Comparison of ENCODE assay signal across 12 cellular contexts in genomic region chr2:48328159-48328816, GRCh38. TPM values are rescaled to one million over a fixed set of nuclear protein-coding genes. Genes with fewer than 3 reads are reported as not detected.
DNase-seq lines count a peak whose midpoint lies in the region; ATAC-seq, FAIRE-seq and TF ChIP-seq lines count a peak whose summit lies in the region.
"Had no signal": no experiment of that assay in that cellular context is flagged by ENCODE, and none has a peak within 500 bp of the region (broad histone marks: within the 10 kb centered on the region; RNA-seq: fewer than 3 reads in every experiment).

No MANE protein-coding gene starts in this region.

- TF ChIP-seq POLR2A in GM12878 (IDR thresholded peaks at IDR 0.05; ENCODE audit: low read depth, low read length) = no peak
- no peak for TF ChIP-seq POLR2A in transverse colon (IDR thresholded peaks at IDR 0.05)
- TF ChIP-seq POLR2A in ovary (IDR thresholded peaks at IDR 0.05) = no peak

- in situ Hi-C loops in GM12878 (cut with MboI) (no loop called here), transverse colon (cut with MboI; ENCODE audit: low pct_ligation_motif_present in 1 of 4, low pct_unique_long_range_greater_than_20kb in 1 of 4, low sequenced_read_pairs in 3 of 4) (no loop called here)

- H3K4me1 Mint-ChIP-seq in CD4-positive, alpha-beta memory T cell = peaks cover 50 to 79% (median 62%) of the 10 kb centered on the region in 4 donors

- peaks cover 0 to 3% of the 10 kb centered on the region in 2 donors for H3K36me3 Mint-ChIP-seq in CD4-positive, alpha-beta memory T cell

- ATAC-seq in GM19351 (IDR thresholded peaks at IDR 0.05; ENCODE audit: unreplicated experiment) (peak; percentile 66), HG03103 (IDR thresholded peaks at IDR 0.05; ENCODE audit: low read depth, unreplicated experiment) (peak; percentile 56), GM12878 (peak; percentile 72)

- no peaks in the 10 kb centered on the region for H4K20me1 ChIP-seq in GM12878 (ENCODE audit: control insufficient read depth, insufficient read depth)

- H3K9me3 ChIP-seq in CD4-positive, alpha-beta memory T cell (ENCODE audit: control insufficient read depth in 1 of 2, low read length in 2 of 2) = no peaks in the 10 kb centered on the region
- H3K9me3 ChIP-seq in GM12878 (replicated peaks; ENCODE audit: control insufficient read depth, insufficient read depth, low read length) (peaks cover 4% of the 10 kb centered on the region; the same call in 2 of the 3 replicates), transverse colon (no peaks in the 10 kb centered on the region), ovary (no peaks in the 10 kb centered on the region)
- H3K9me3 ChIP-seq: MG63 had no signal

- H3K36me3 ChIP-seq in CD4-positive, alpha-beta memory T cell (ENCODE audit: insufficient read depth, low read length) = no peaks in the 10 kb centered on the region
- H3K36me3 ChIP-seq in GM12878 (ENCODE audit: control insufficient read depth in 2 of 2, insufficient read depth in 2 of 2, low read length in 1 of 2) (no peaks in the 10 kb centered on the region), transverse colon (no peaks in the 10 kb centered on the region), ovary (no peaks in the 10 kb centered on the region)
- H3K36me3 ChIP-seq: MG63 had no signal

- peak overlapping the region in 2 of 7 donors; percentile 25 to 26 for H3K27ac Mint-ChIP-seq in CD4-positive, alpha-beta memory T cell
- H3K27ac Mint-ChIP-seq: stimulated activated naive CD8-positive, alpha-beta T cell treated with anti-CD3 and anti-CD28 coated beads, Interleukin-15, Interleukin-2, amounts not matched to agents 100 ng/mL and 50 ng/mL, for 24 hours had no signal

- TF ChIP-seq EP300 in GM12878 (IDR thresholded peaks at IDR 0.05; ENCODE audit: borderline replicate concordance in 1 of 2, control insufficient read depth in 1 of 2, low read depth in 2 of 2, low read length in 2 of 2) (no peak), transverse colon (IDR thresholded peaks at IDR 0.05; ENCODE audit: low read depth) (no peak), ovary (IDR thresholded peaks at IDR 0.05) (no peak)

- peaks cover 90% of the 10 kb centered on the region for H3K4me1 ChIP-seq in CD4-positive, alpha-beta memory T cell (ENCODE audit: insufficient read depth, low read length)
- peaks cover 12% of the 10 kb centered on the region for H3K4me1 ChIP-seq in GM12878 (ENCODE audit: control insufficient read depth, insufficient read depth, low read length)
- H3K4me1 ChIP-seq in transverse colon = peaks cover 0 to 39% (median 6%) of the 10 kb centered on the region in 4 donors
- no peaks in the 10 kb centered on the region for H3K4me1 ChIP-seq in ovary (ENCODE audit: insufficient read depth)

- CTCF ChIA-PET in CD4-positive, alpha-beta memory T cell (lab: Charles Lee; ENCODE audit: partially characterized antibody) = no interaction called here
- CTCF ChIA-PET in GM12878 (lab: Yijun Ruan, JAX) = no interaction called here

- FAIRE-seq in GM12878 (lab: Jason Lieb, UNC) = no peak

- H3K4me3 Mint-ChIP-seq in CD4-positive, alpha-beta memory T cell = peak overlapping the region in 6 of 8 donors; percentile 2 to 71 (median 42)
- H3K4me3 Mint-ChIP-seq: stimulated activated naive CD8-positive, alpha-beta T cell treated with anti-CD3 and anti-CD28 coated beads, Interleukin-15, Interleukin-2, amounts not matched to agents 100 ng/mL and 50 ng/mL, for 24 hours had no signal

- SMC1A ChIA-PET in GM12878 (lab: Charles Lee; ENCODE audit: uncharacterized antibody, unreplicated experiment) = no interaction called here

- peaks cover 99% of the 10 kb centered on the region for H3K79me2 ChIP-seq in GM12878 (ENCODE audit: control insufficient read depth, insufficient read depth, low read length)

- BruUV-seq in GM12878 (replicated peaks; lab: Mats Ljungman, UMichigan) = no TSS peak

- intact Hi-C loops in CD4-positive, alpha-beta memory T cell (cut with micrococcal nuclease) = no loop called here
- intact Hi-C loops in GM12878 (cut with micrococcal nuclease; ENCODE audit: unreplicated experiment) = no loop called here
- intact Hi-C loops in transverse colon (cut with DNase I; ENCODE audit: low total_unique reads) = no loop called here
- intact Hi-C loops in ovary (cut with DNase I) = loop anchor here in 1 of 4 donors (5.0 kb wide), 1 partner anchor 84 kb away; no protein-coding TSS in a partner anchor

- H3K27me3 ChIP-seq in CD4-positive, alpha-beta memory T cell (ENCODE audit: insufficient read depth, low read length) = no peaks in the 10 kb centered on the region
- no peaks in the 10 kb centered on the region for H3K27me3 ChIP-seq in GM12878 (replicated peaks in 1 of 2; ENCODE audit: control insufficient read depth in 2 of 2, insufficient read depth in 2 of 2, low read length in 1 of 2)
- H3K27me3 ChIP-seq in transverse colon = no peaks in the 10 kb centered on the region
- no peaks in the 10 kb centered on the region for H3K27me3 ChIP-seq in ovary
- H3K27me3 ChIP-seq: MG63 had no signal

- POLR2A ChIA-PET in CD4-positive, alpha-beta memory T cell (lab: Charles Lee; ENCODE audit: partially characterized antibody) = interaction anchor here (0.9 kb wide), 1 partner anchor 17 kb away, joined by 3 read pairs; no protein-coding TSS in a partner anchor
- POLR2A ChIA-PET in GM12878 (lab: Charles Lee) = no interaction called here

- 52% methylated on average over 3 of the region's 3 CpGs for WGBS in GM12878 (ENCODE audit: insufficient coverage, insufficient replicate concordance, low lambda C conversion rate, missing lambda C conversion rate)
- WGBS in transverse colon (ENCODE audit: low coverage in 1 of 2), 2 donors = 68 to 91% methylated on average over 3 of the region's 3 CpGs
- WGBS in ovary, 3 donors = 61 to 95% (median 75%) methylated on average over 3 of the region's 3 CpGs

- no peak overlapping the region for H2AFZ ChIP-seq in GM12878 (ENCODE audit: control insufficient read depth, low read depth, low read length)

- H3K4me3 ChIP-seq in CD4-positive, alpha-beta memory T cell (ENCODE audit: low read length in 2 of 2) = no peak overlapping the region
- H3K4me3 ChIP-seq in GM12878 (0 out of 2 replicates have a peak overlapping the region, but pooled peaks have one; percentile 17), transverse colon (no peak overlapping the region), coronary artery (no peak overlapping the region), ovary (no peak overlapping the region)
- H3K4me3 ChIP-seq: MG63 had no signal

- DNase-seq in CD4-positive, alpha-beta memory T cell = no peak
- no peak for DNase-seq in GM12878 (ENCODE audit: low read depth, low spot score)
- no peak for DNase-seq in transverse colon
- no peak for DNase-seq in activated T-cell treated with anti-CD3 and anti-CD28 coated beads, Interleukin-2, amount 50 U/mL, for 1 hour
- no peak for DNase-seq in coronary artery (ENCODE audit: low spot score)
- DNase-seq in ovary = no peak
- DNase-seq: GOT3, MG63, SHP77 had no signal

- H3K4me2 ChIP-seq in GM12878 (ENCODE audit: control insufficient read depth, insufficient read depth) = peak overlapping the region; percentile 56

- no peaks in the 10 kb centered on the region for H3K27me3 Mint-ChIP-seq in CD4-positive, alpha-beta memory T cell
- H3K27me3 Mint-ChIP-seq: stimulated activated naive CD8-positive, alpha-beta T cell treated with anti-CD3 and anti-CD28 coated beads, Interleukin-15, Interleukin-2, amounts not matched to agents 100 ng/mL and 50 ng/mL, for 24 hours had no signal

- H3K9ac ChIP-seq in GM12878 (ENCODE audit: control insufficient read depth, insufficient read depth, low read length) = no peak overlapping the region; the same call in 1 of the 2 replicates

- no peak for TF ChIP-seq CTCF in GM12878 (IDR thresholded peaks at IDR 0.05 in 2 of 3, conservative IDR thresholded peaks at IDR 0.05 in 1 of 3; ENCODE audit: control insufficient read depth in 2 of 3, extremely low read depth in 1 of 3, insufficient read depth in 1 of 3, low read depth in 3 of 3, low read length in 3 of 3)
- TF ChIP-seq CTCF in transverse colon (IDR thresholded peaks at IDR 0.05) = no peak
- no peak for TF ChIP-seq CTCF in coronary artery (IDR thresholded peaks at IDR 0.05)
- no peak for TF ChIP-seq CTCF in ovary (IDR thresholded peaks at IDR 0.05)

- RAD21 ChIA-PET in GM12878 (lab: Charles Lee; ENCODE audit: unreplicated experiment) = no interaction called here

- peaks cover 0 to 3% (median 0%) of the 10 kb centered on the region in 8 donors for H3K9me3 Mint-ChIP-seq in CD4-positive, alpha-beta memory T cell

- no peak overlapping the region for H3K27ac ChIP-seq in CD4-positive, alpha-beta memory T cell (ENCODE audit: low read depth, low read length)
- peak overlapping the region; percentile 40 for H3K27ac ChIP-seq in GM12878 (ENCODE audit: control insufficient read depth, insufficient read depth)
- no peak overlapping the region for H3K27ac ChIP-seq in transverse colon
- no peak overlapping the region for H3K27ac ChIP-seq in coronary artery
- H3K27ac ChIP-seq in ovary = no peak overlapping the region

- no peak for TF ChIP-seq RAD21 in GM12878 (IDR thresholded peaks at IDR 0.05; ENCODE audit: insufficient read depth, low read depth, low read length)

TF ChIP-seq in GM12878, 131 proteins besides CTCF, POLR2A, EP300 and RAD21 (continues in another document):
- no peak for TF ChIP-seq ZSCAN29 (IDR thresholded peaks at IDR 0.05)
- no peak for TF ChIP-seq ATF7 (IDR thresholded peaks at IDR 0.05; ENCODE audit: low read depth)

RNA-seq across cellular contexts. Expression of gene FOXN2, which starts 13.8 kb away (rescaled TPM):
- total RNA-seq in CD4-positive, alpha-beta memory T cell = 10 to 100 TPM; 60.4 to 67.3 TPM
- 10 to 100 TPM; 31.2 to 47.5 TPM for polyA plus RNA-seq in CD4-positive, alpha-beta memory T cell
- 46.2 and 53.4 TPM in 2 replicates for total RNA-seq in GM12878 (2013; cell fraction: nucleolus; rRNA removed)
- total RNA-seq in GM12878 (2014; rRNA removed) = 32.5 and 36.6 TPM in 2 replicates
- 34.4 and 34.7 TPM in 2 replicates for total RNA-seq in GM12878 (2014; rRNA removed; fragmentation: Illumina TruSeq; extraction: Trizol)
- 26.6 and 29.9 TPM in 2 replicates for total RNA-seq in GM12878 (2021)
- polyA plus RNA-seq in GM12878 (2011; ENCODE audit: low read depth) = 4.8 TPM
- 28.7 and 36.0 TPM in 2 replicates for polyA plus RNA-seq in GM12878 (2011; rRNA removed)
- 13.0 and 15.2 TPM in 2 replicates for polyA plus RNA-seq in GM12878 (2011; cell fraction: cytosol; rRNA removed)
- 13.7 and 14.3 TPM in 2 replicates for polyA plus RNA-seq in GM12878 (2011; cell fraction: nucleus; rRNA removed)
- polyA plus RNA-seq in GM12878 (2012) = 6.2 and 9.2 TPM in 2 replicates
- polyA plus RNA-seq in GM12878 (2014; fragmentation: Illumina TruSeq; extraction: Trizol) = 26.5 and 27.0 TPM in 2 replicates
- polyA plus RNA-seq in GM12878 (2014; fragmentation: Nextera tagmentation; extraction: Ambion mirVana) = 10 to 100 TPM in 1 of 2 experiments, 1 to 10 TPM in 1; 10.0 to 27.4 TPM
- polyA plus RNA-seq in GM12878 (2014; rRNA removed) = 10.8 and 12.7 TPM in 2 replicates
- polyA plus RNA-seq in GM12878 (2016; fragmentation: Nextera tagmentation; extraction: Ambion mirVana) = 10 to 100 TPM; 29.7 to 30.4 TPM
- polyA minus RNA-seq in GM12878 (2011; rRNA and poly(A)+ RNA removed) = 37.4 and 53.0 TPM in 2 replicates
- polyA minus RNA-seq in GM12878 (2011; cell fraction: cytosol; rRNA and poly(A)+ RNA removed) = 15.3 and 19.9 TPM in 2 replicates
- polyA minus RNA-seq in GM12878 (2011; cell fraction: nucleus; rRNA and poly(A)+ RNA removed) = 19.0 and 30.0 TPM in 2 replicates
- 10 to 100 TPM; 20.2 to 42.2 (median 23.6) TPM for total RNA-seq in transverse colon
- 10 to 100 TPM in 6 of 7 donors, 1 to 10 TPM in 1; 9.9 to 13.9 (median 12.5) TPM for total RNA-seq in ovary
- 1 to 10 TPM; 3.3 to 6.9 TPM for polyA plus RNA-seq in ovary
